ENCODE assay signal across 32 cellular contexts in the genomic region with DNA sequence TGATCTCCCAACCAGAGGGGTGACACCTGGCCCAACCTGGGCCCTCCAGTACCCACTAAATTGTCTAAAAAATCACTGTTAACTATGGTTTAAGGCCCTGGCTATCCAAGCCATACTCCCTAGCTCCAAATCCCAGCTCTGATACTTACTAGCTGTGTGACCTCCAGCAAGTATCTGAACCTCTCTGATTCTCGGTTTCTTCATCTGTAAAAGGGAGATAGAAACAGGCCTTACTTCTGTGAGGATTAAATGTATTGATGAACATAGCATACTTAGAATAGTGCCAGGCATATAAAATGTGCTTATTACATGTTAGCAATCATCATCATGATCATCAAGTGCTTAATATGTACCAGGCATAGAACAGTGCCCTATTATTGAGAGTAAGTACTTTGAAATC. TPM values are rescaled to one million over a fixed set of nuclear protein-coding genes. Genes with fewer than 3 reads are reported as not detected.
"Had no signal": no experiment of that assay in that cellular context is flagged by ENCODE, and none has a peak within 500 bp of the region (broad histone marks: within the 10 kb centered on the region; RNA-seq: fewer than 3 reads in every experiment).

No MANE protein-coding gene starts in this region.

- H3K27me3 Mint-ChIP-seq: naive thymus-derived CD8-positive, alpha-beta T cell; stimulated activated naive CD8-positive, alpha-beta T cell treated with anti-CD3 and anti-CD28 coated beads, Interleukin-15, Interleukin-2, amounts not matched to agents 100 ng/mL and 50 ng/mL, for 24 hours had no signal

- FAIRE-seq: islet of Langerhans, kidney, pancreas, small intestine had no signal

- H3K4me1 ChIP-seq: lower lobe of right lung, pancreas, prostate gland, upper lobe of right lung had no signal

- ATAC-seq: left colon; left lung; lower lobe of right lung; naive thymus-derived CD8-positive, alpha-beta T cell; pancreas; right cardiac atrium; stimulated activated effector memory CD8-positive, alpha-beta T cell treated with anti-CD3 and anti-CD28 coated beads, Interleukin-12 subunit alpha, Interleukin-12 subunit beta, amount 100 ng/mL, for 72 hours; upper lobe of right lung had no signal

- DNase-seq: hypothalamus; immature natural killer cell; left colon; lower lobe of right lung; mammary epithelial cell; mesenchymal stem cell; occipital lobe; pancreas; retina; right cardiac atrium; sigmoid colon; small intestine; spleen; stimulated activated CD4-positive, alpha-beta T cell treated with anti-CD3 and anti-CD28 coated beads, Interleukin-4, amount 100 ng/mL, for 24 hours; stimulated activated naive CD4-positive, alpha-beta T cell; tibial artery; trophoblast cell; upper lobe of right lung had no signal

- H3K27me3 ChIP-seq: pancreas, upper lobe of right lung had no signal

- H3K4me3 ChIP-seq: left lung, lower lobe of right lung, pancreas, prostate gland, sigmoid colon, spleen, suprapubic skin, thoracic aorta, tibial artery, upper lobe of right lung had no signal

- H3K27ac Mint-ChIP-seq: nephron; stimulated activated effector memory CD8-positive, alpha-beta T cell treated with anti-CD3 and anti-CD28 coated beads, Interleukin-12 subunit alpha, Interleukin-12 subunit beta, amount 100 ng/mL, for 72 hours; stimulated activated naive CD8-positive, alpha-beta T cell treated with anti-CD3 and anti-CD28 coated beads, Interleukin-15, Interleukin-2, amounts not matched to agents 100 ng/mL and 50 ng/mL, for 24 hours had no signal

- H3K9me3 ChIP-seq: left lung, lower lobe of right lung, pancreas, prostate gland, sigmoid colon, spleen, suprapubic skin, thoracic aorta, tibial artery, upper lobe of right lung had no signal

- H3K27ac ChIP-seq: left lung, lower lobe of right lung, pancreas, prostate gland, sigmoid colon, spleen, suprapubic skin, thoracic aorta, tibial artery, upper lobe of right lung had no signal

- H3K36me3 ChIP-seq: lower lobe of right lung, thoracic aorta, upper lobe of right lung had no signal

- H3K4me3 Mint-ChIP-seq: immature natural killer cell; naive thymus-derived CD8-positive, alpha-beta T cell; nephron; neural crest cell; stimulated activated effector memory CD8-positive, alpha-beta T cell treated with anti-CD3 and anti-CD28 coated beads, Interleukin-12 subunit alpha, Interleukin-12 subunit beta, amount 100 ng/mL, for 72 hours; stimulated activated naive CD8-positive, alpha-beta T cell treated with anti-CD3 and anti-CD28 coated beads, Interleukin-15, Interleukin-2, amounts not matched to agents 100 ng/mL and 50 ng/mL, for 24 hours had no signal

- H3K9me3 Mint-ChIP-seq: immature natural killer cell; naive thymus-derived CD8-positive, alpha-beta T cell; nephron; neural crest cell; stimulated activated effector memory CD8-positive, alpha-beta T cell treated with anti-CD3 and anti-CD28 coated beads, Interleukin-12 subunit alpha, Interleukin-12 subunit beta, amount 100 ng/mL, for 72 hours; stimulated activated naive CD8-positive, alpha-beta T cell treated with anti-CD3 and anti-CD28 coated beads, Interleukin-15, Interleukin-2, amounts not matched to agents 100 ng/mL and 50 ng/mL, for 24 hours had no signal

RNA-seq across cellular contexts. Expression of gene IFNL1, which starts 19.7 kb away (rescaled TPM):
- total RNA-seq: kidney; left colon; left lung; liver; lower lobe of right lung; mammary epithelial cell; mucosa of gallbladder; naive thymus-derived CD8-positive, alpha-beta T cell; neural crest cell; occipital lobe; pancreas; prostate gland; right cardiac atrium; sigmoid colon; spleen; subcutaneous adipose tissue; suprapubic skin; thoracic aorta; upper lobe of right lung had no signal
- polyA plus RNA-seq: liver, mammary epithelial cell, pancreas, right cardiac atrium, small intestine, spleen had no signal

RNA-seq across cellular contexts. Expression of gene GMFG, which starts 19.9 kb away (rescaled TPM):
- total RNA-seq: mammary epithelial cell had no signal

RNA-seq across cellular contexts. Expression of gene IFNL2, which starts 47.7 kb away (rescaled TPM):
- total RNA-seq: kidney; left colon; left lung; liver; lower lobe of right lung; mammary epithelial cell; mucosa of gallbladder; naive thymus-derived CD8-positive, alpha-beta T cell; neural crest cell; occipital lobe; pancreas; prostate gland; right cardiac atrium; sigmoid colon; spleen; subcutaneous adipose tissue; suprapubic skin; thoracic aorta; upper lobe of right lung had no signal
- polyA plus RNA-seq: immature natural killer cell; liver; mammary epithelial cell; naive thymus-derived CD8-positive, alpha-beta T cell; pancreas; right cardiac atrium; sigmoid colon; small intestine; spleen had no signal
